In genomic region chr6:160140493-160140892, GRCh38 we compare ENCODE assay signal across 7 cellular contexts. TPM values are rescaled to one million over a fixed set of nuclear protein-coding genes. Genes with fewer than 3 reads are reported as not detected.
DNase-seq lines count a peak whose midpoint lies in the region; ATAC-seq and TF ChIP-seq lines count a peak whose summit lies in the region.
"Not testable (repeated sequence)": the region's sequence is repeated elsewhere in the genome, so short reads cannot be mapped to it uniquely, and the experiment has no call there.

No MANE protein-coding gene starts in this region.

- not testable (repeated sequence) for TF ChIP-seq POLR2A in IMR-90 (IDR thresholded peaks at IDR 0.05; ENCODE audit: low read depth, low read length); gastroesophageal sphincter (IDR thresholded peaks at IDR 0.05)

- H3K27me3 Mint-ChIP-seq in chondrocyte (ENCODE audit: low read depth), result not testable (repeated sequence)

- H2AFZ ChIP-seq in IMR-90 (replicated peaks; ENCODE audit: low read length, poor library complexity); mesenchymal stem cell (ENCODE audit: low read depth, low read length): not testable (repeated sequence)

- DNase-seq in IMR-90; chondrocyte (ENCODE audit: low spot score); mesenchymal stem cell; psoas muscle; thoracic aorta (ENCODE audit: low spot score); aorta: not testable (repeated sequence)

- in situ Hi-C loops in IMR-90 (cut with MboI; ENCODE audit: low sequenced_read_pairs), result not testable (repeated sequence)

- H4K91ac ChIP-seq in IMR-90 (ENCODE audit: insufficient read depth, low read depth, low read length); mesenchymal stem cell (ENCODE audit: low read length): not testable (repeated sequence)

- not testable (repeated sequence) for H3K36me3 ChIP-seq in IMR-90 (ENCODE audit: control insufficient read depth, insufficient read depth, low read length); gastroesophageal sphincter; psoas muscle (ENCODE audit: insufficient read depth in 1 of 2, low read depth in 1 of 2); thoracic aorta; aorta (ENCODE audit: control insufficient read depth in 1 of 2, insufficient read depth in 2 of 2, low read length in 1 of 2)
- peaks cover 4 to 14% of the 10 kb centered on the region in 2 experiments for H3K36me3 ChIP-seq in mesenchymal stem cell (ENCODE audit: control insufficient read depth in 1 of 2, insufficient read depth in 2 of 2, low read depth in 1 of 2, low read length in 2 of 2)

- TF ChIP-seq EP300 in gastroesophageal sphincter (IDR thresholded peaks at IDR 0.05), result not testable (repeated sequence)

- H2BK12ac ChIP-seq in mesenchymal stem cell (ENCODE audit: low read length in 2 of 2), result not testable (repeated sequence)

- H3K9me1 ChIP-seq in IMR-90 (ENCODE audit: insufficient read depth, low read length), result not testable (repeated sequence)

- WGBS in IMR-90 (ENCODE audit: extremely low coverage in 2 of 2, insufficient read length in 1 of 2), 2 experiments, result no CpG with 5 or more reads among the region's 3 CpGs
- WGBS in gastroesophageal sphincter (ENCODE audit: low coverage in 1 of 2), 2 donors, result 97 to 100% methylated on average over 2 to 3 of the region's 3 CpGs
- 92% methylated on average over 2 of the region's 3 CpGs for WGBS in mesenchymal stem cell
- 76 to 96% (median 78%) methylated on average over 3 of the region's 3 CpGs for WGBS in psoas muscle, 3 donors
- WGBS in aorta, 2 donors, result 82 to 96% methylated on average over 3 of the region's 3 CpGs

- not testable (repeated sequence) for H4K8ac ChIP-seq in IMR-90 (ENCODE audit: low read depth in 2 of 2, low read length in 2 of 2); mesenchymal stem cell (ENCODE audit: low read length)

- not testable (repeated sequence) for H3K4me2 ChIP-seq in IMR-90 (ENCODE audit: low read depth, low read length); mesenchymal stem cell (ENCODE audit: low read length, poor library complexity, severe bottlenecking)

- H3K4me3 ChIP-seq in IMR-90 (ENCODE audit: insufficient read depth, low read depth, low read length); gastroesophageal sphincter; mesenchymal stem cell (ENCODE audit: insufficient read depth in 1 of 2, low read depth in 1 of 2, low read length in 2 of 2); psoas muscle; thoracic aorta; aorta (ENCODE audit: low read length in 2 of 2): not testable (repeated sequence)

- H3K14ac ChIP-seq in IMR-90 (replicated peaks; ENCODE audit: low read depth, low read length); mesenchymal stem cell (ENCODE audit: low read length in 2 of 2): not testable (repeated sequence)

- not testable (repeated sequence) for H4K20me1 ChIP-seq in IMR-90 (ENCODE audit: insufficient read depth, low read length)

- not testable (repeated sequence) for H4K5ac ChIP-seq in IMR-90 (ENCODE audit: low read depth, low read length)

- POLR2A ChIA-PET in IMR-90 (lab: Charles Lee; ENCODE audit: unreplicated experiment), result not testable (repeated sequence)

- H3K18ac ChIP-seq in IMR-90 (ENCODE audit: low read depth, low read length); mesenchymal stem cell (ENCODE audit: low read depth in 1 of 2, low read length in 2 of 2): not testable (repeated sequence)

- peaks cover 43% of the 10 kb centered on the region for H3K4me1 Mint-ChIP-seq in chondrocyte (ENCODE audit: low read depth)

- not testable (repeated sequence) for H3K79me1 ChIP-seq in IMR-90 (ENCODE audit: low read depth in 1 of 2, low read length in 2 of 2); mesenchymal stem cell (replicated peaks; ENCODE audit: low read length, poor library complexity, severe bottlenecking)

- H3K9ac ChIP-seq in IMR-90 (ENCODE audit: low read depth, low read length); mesenchymal stem cell (ENCODE audit: low read length): not testable (repeated sequence)

- H3K23ac ChIP-seq in IMR-90 (ENCODE audit: low read depth, low read length); mesenchymal stem cell (ENCODE audit: low read length in 2 of 2): not testable (repeated sequence)

- intact Hi-C loops in IMR-90 (cut with micrococcal nuclease), result loop anchor here (2.0 kb wide), 1 partner anchor 16 kb away; no protein-coding TSS in a partner anchor
- intact Hi-C loops in psoas muscle (cut with DNase I), result not testable (repeated sequence)
- intact Hi-C loops in aorta (cut with DNase I), result loop anchor here (5.0 kb wide), 2 partner anchors 97 to 212 kb away; no protein-coding TSS in a partner anchor

- not testable (repeated sequence) for H3K27me3 ChIP-seq in IMR-90 (ENCODE audit: control insufficient read depth, insufficient read depth, low read length); gastroesophageal sphincter; mesenchymal stem cell (ENCODE audit: control insufficient read depth in 1 of 2, insufficient read depth in 1 of 2, low read length in 2 of 2); psoas muscle (ENCODE audit: insufficient read depth in 3 of 3, low read length in 2 of 3); thoracic aorta (replicated peaks; ENCODE audit: insufficient read depth); aorta (ENCODE audit: control insufficient read depth in 1 of 2, insufficient read depth in 2 of 2, low read length in 1 of 2)

- H3K27ac ChIP-seq in IMR-90 (ENCODE audit: insufficient read depth, low read length); mesenchymal stem cell (ENCODE audit: low read length, poor library complexity, severe bottlenecking): not testable (repeated sequence)
- H3K27ac ChIP-seq in gastroesophageal sphincter (peak overlapping the region; percentile 76 to 81 (median 78)), psoas muscle (peak overlapping the region; percentile 6), thoracic aorta (peak overlapping the region; percentile 93 to 94), aorta (ENCODE audit: low read depth in 1 of 2, low read length in 2 of 2) (peak overlapping the region; percentile 82 to 95)

- BruUV-seq in IMR-90 (replicated peaks; lab: Mats Ljungman, UMichigan), result not testable (repeated sequence)

- peak overlapping the region; percentile 90 for H3K27ac Mint-ChIP-seq in chondrocyte (ENCODE audit: unreplicated experiment)

- 0 out of 3 replicates have a peak overlapping the region, but pooled peaks have one; percentile 32 for H2BK15ac ChIP-seq in IMR-90 (ENCODE audit: low read depth, low read length)
- H2BK15ac ChIP-seq in mesenchymal stem cell (ENCODE audit: low read depth, poor library complexity, severe bottlenecking), result not testable (repeated sequence)

- H3K56ac ChIP-seq in IMR-90 (ENCODE audit: extremely low read depth, insufficient read depth, low read length), result not testable (repeated sequence)

- not testable (repeated sequence) for TF ChIP-seq RAD21 in IMR-90 (IDR thresholded peaks at IDR 0.05; ENCODE audit: low read length)

- not testable (repeated sequence) for TF ChIP-seq CTCF in IMR-90 (conservative IDR thresholded peaks at IDR 0.05; ENCODE audit: low read depth, low read length); chondrocyte (IDR thresholded peaks at IDR 0.05); gastroesophageal sphincter (IDR thresholded peaks at IDR 0.05); psoas muscle (IDR thresholded peaks at IDR 0.05); thoracic aorta (IDR thresholded peaks at IDR 0.05)

- H3K9me3 ChIP-seq in IMR-90 (ENCODE audit: control insufficient read depth, insufficient read depth, low read length); gastroesophageal sphincter; mesenchymal stem cell (ENCODE audit: control insufficient read depth, low read length); psoas muscle; thoracic aorta; aorta (ENCODE audit: control insufficient read depth, low read length): not testable (repeated sequence)

- H2BK120ac ChIP-seq in IMR-90 (ENCODE audit: low read depth, low read length); mesenchymal stem cell (ENCODE audit: low read depth, low read length): not testable (repeated sequence)

- not testable (repeated sequence) for H2AK5ac ChIP-seq in IMR-90 (ENCODE audit: low read depth, low read length)
- peak overlapping the region; percentile 33 for H2AK5ac ChIP-seq in mesenchymal stem cell (ENCODE audit: low read length, severe bottlenecking)

- not testable (repeated sequence) for H2BK20ac ChIP-seq in IMR-90 (ENCODE audit: low read depth, low read length)

- CTCF ChIA-PET in IMR-90 (lab: Yijun Ruan, JAX), result interaction anchor here (1.0 to 1.2 kb wide), 3 partner anchors 11 to 315 kb away, joined by 3 to 4 read pairs (median 4); no protein-coding TSS in a partner anchor

- not testable (repeated sequence) for H2AK9ac ChIP-seq in IMR-90 (replicated peaks; ENCODE audit: low read depth, low read length, poor library complexity)

- not testable (repeated sequence) for ATAC-seq in IMR-90 (ENCODE audit: low read depth); gastroesophageal sphincter; psoas muscle; thoracic aorta (ENCODE audit: insufficient number of reproducible peaks, low FRiP score, low read depth); aorta (ENCODE audit: low FRiP score)

- not testable (repeated sequence) for H3K9me3 Mint-ChIP-seq in chondrocyte (ENCODE audit: low read depth)

- not testable (repeated sequence) for H3K4me3 Mint-ChIP-seq in chondrocyte (ENCODE audit: unreplicated experiment)

- H2BK5ac ChIP-seq in IMR-90 (ENCODE audit: low read depth, low read length, poor library complexity, severe bottlenecking); mesenchymal stem cell (ENCODE audit: low read depth, low read length, poor library complexity, severe bottlenecking): not testable (repeated sequence)

- dilution Hi-C loops in IMR-90 (cut with HindIII; ENCODE audit: low sequenced_read_pairs, unreplicated experiment), result not testable (repeated sequence)

- H3K4ac ChIP-seq in IMR-90 (ENCODE audit: low read depth, low read length); mesenchymal stem cell (ENCODE audit: low read depth in 1 of 2, low read length in 2 of 2): not testable (repeated sequence)

- H3K4me1 ChIP-seq in IMR-90 (ENCODE audit: control insufficient read depth, insufficient read depth, low read length) (peaks cover 12% of the 10 kb centered on the region), gastroesophageal sphincter (peaks cover 2 to 44% (median 4%) of the 10 kb centered on the region in 3 donors), mesenchymal stem cell (ENCODE audit: control insufficient read depth, insufficient read depth, low read depth, low read length) (peaks cover 11% of the 10 kb centered on the region), thoracic aorta (ENCODE audit: control insufficient read depth in 1 of 2, low read depth in 2 of 2) (peaks cover 24 to 71% of the 10 kb centered on the region in 2 donors)
- not testable (repeated sequence) for H3K4me1 ChIP-seq in psoas muscle; aorta (ENCODE audit: control insufficient read depth in 1 of 2, insufficient read depth in 2 of 2, low read length in 2 of 2)

- H3K36me3 Mint-ChIP-seq in chondrocyte (ENCODE audit: low read depth), result peaks cover 17% of the 10 kb centered on the region

RNA-seq across cellular contexts. Expression of gene SLC22A1, which starts 18.9 kb away (rescaled TPM):
- total RNA-seq in IMR-90 (2012; rRNA removed), result 0.28 TPM in 1 of 2 replicates, not detected in the other
- 0.09 and 0.10 TPM in 2 replicates for polyA plus RNA-seq in IMR-90 (2012; rRNA removed)
- polyA plus RNA-seq in IMR-90 (2012; cell fraction: cytosol; rRNA removed), result 0.08 TPM in 1 of 2 replicates, not detected in the other
- 0.60 and 1.0 TPM in 2 replicates for polyA plus RNA-seq in IMR-90 (2012; cell fraction: nucleus; rRNA removed; ENCODE audit: low replicate concordance)
- 1.5 to 3.3 TPM (median 2.9 TPM) in 3 replicates for total RNA-seq in chondrocyte
- under 1 TPM in 3 of 4 donors, not detected in 1; 0.35 to 0.67 (median 0.58) TPM for total RNA-seq in gastroesophageal sphincter
- 2.2 TPM for polyA plus RNA-seq in mesenchymal stem cell (2013, experiment 1 of 2)
- polyA plus RNA-seq in mesenchymal stem cell (2013, experiment 2 of 2), result 2.0 TPM
- 1 to 10 TPM in 3 of 4 donors, under 1 TPM in 1; 0.89 to 3.3 (median 2.3) TPM for total RNA-seq in psoas muscle
- under 1 TPM; 0.17 to 0.45 (median 0.23) TPM for polyA plus RNA-seq in psoas muscle
- 1 to 10 TPM; 1.2 to 1.6 TPM for total RNA-seq in thoracic aorta
- total RNA-seq in aorta, result 1 to 10 TPM; 2.5 to 2.8 TPM
- 1 to 10 TPM in 1 of 2 donors, not detected in 1; 1.4 TPM for polyA plus RNA-seq in aorta
